14 cellular contexts compared by ENCODE assay signal in genomic region chr20:51494241-51495110, GRCh38. TPM values are rescaled to one million over a fixed set of nuclear protein-coding genes. Genes with fewer than 3 reads are reported as not detected.
A peak's percentile ranks its signal among the peaks of the same experiment; 100 is the strongest.
DNase-seq lines count a peak whose midpoint lies in the region; ATAC-seq and TF ChIP-seq lines count a peak whose summit lies in the region.
"Had no signal": no experiment of that assay in that cellular context is flagged by ENCODE, and none has a peak within 500 bp of the region (broad histone marks: within the 10 kb centered on the region; RNA-seq: fewer than 3 reads in every experiment).

No MANE protein-coding gene starts in this region.

- peak overlapping the region; percentile 94 to 99 (median 97) for H3K27ac Mint-ChIP-seq in CD4-positive, CD25-positive, alpha-beta regulatory T cell
- H3K27ac Mint-ChIP-seq: progenitor cell of endocrine pancreas had no signal

- H3K79me1 ChIP-seq in mesendoderm (ENCODE audit: low read length) (no peaks in the 10 kb centered on the region), trophoblast cell (ENCODE audit: low read length) (no peaks in the 10 kb centered on the region)

- no peak overlapping the region for H4K12ac ChIP-seq in trophoblast cell (ENCODE audit: low read depth, low read length)

- peak overlapping the region; percentile 53 for H3K27ac ChIP-seq in CD4-positive, CD25-positive, alpha-beta regulatory T cell (ENCODE audit: insufficient read depth, low read length, poor library complexity, severe bottlenecking)
- H3K27ac ChIP-seq in mesendoderm (ENCODE audit: low read depth, low read length) (no peak overlapping the region), trophoblast cell (ENCODE audit: low read depth, low read length) (no peak overlapping the region)
- H3K27ac ChIP-seq: adrenal gland, VCaP had no signal

- peak in 1 of 2 donors; percentile 23 for ATAC-seq in CD4-positive, CD25-positive, alpha-beta regulatory T cell (ENCODE audit: low read depth in 2 of 2)
- ATAC-seq: Right ventricle myocardium inferior had no signal

- H3K4me3 Mint-ChIP-seq in CD4-positive, CD25-positive, alpha-beta regulatory T cell: peak overlapping the region; percentile 56 to 89 (median 78)

- H3K4me3 ChIP-seq in CD4-positive, CD25-positive, alpha-beta regulatory T cell (ENCODE audit: low read depth, low read length): no peak overlapping the region
- H3K4me3 ChIP-seq in NB4 (ENCODE audit: low read depth, low read length): no peak overlapping the region
- H3K4me3 ChIP-seq in mesendoderm (ENCODE audit: low read length): no peak overlapping the region
- H3K4me3 ChIP-seq in trophoblast cell (ENCODE audit: low read depth, low read length): no peak overlapping the region
- H3K4me3 ChIP-seq: adrenal gland had no signal

- H3K4ac ChIP-seq in mesendoderm (ENCODE audit: low read depth, low read length) (no peak overlapping the region), trophoblast cell (ENCODE audit: low read depth, low read length) (no peak overlapping the region)

- no peaks in the 10 kb centered on the region for H3K27me3 Mint-ChIP-seq in CD4-positive, CD25-positive, alpha-beta regulatory T cell

- H4K5ac ChIP-seq in mesendoderm (ENCODE audit: low read length): no peak overlapping the region

- peaks cover 72% of the 10 kb centered on the region for H3K4me1 ChIP-seq in CD4-positive, CD25-positive, alpha-beta regulatory T cell (ENCODE audit: control insufficient read depth, insufficient read depth, low read length, poor library complexity, severe bottlenecking)
- peaks cover 7% of the 10 kb centered on the region for H3K4me1 ChIP-seq in mesendoderm (ENCODE audit: control insufficient read depth, low read depth, low read length)
- peaks cover 0 to 4% of the 10 kb centered on the region in 2 experiments for H3K4me1 ChIP-seq in trophoblast cell (ENCODE audit: control insufficient read depth in 1 of 2, insufficient read depth in 2 of 2, low read length in 2 of 2)

- H3K36me3 ChIP-seq in CD4-positive, CD25-positive, alpha-beta regulatory T cell (ENCODE audit: control insufficient read depth, insufficient read depth, low read length): peaks cover 16% of the 10 kb centered on the region
- H3K36me3 ChIP-seq in mesendoderm (ENCODE audit: control insufficient read depth, insufficient read depth, low read length): no peaks in the 10 kb centered on the region
- peaks cover 0 to 3% of the 10 kb centered on the region in 2 experiments for H3K36me3 ChIP-seq in trophoblast cell (ENCODE audit: control insufficient read depth in 1 of 2, insufficient read depth in 2 of 2, low read length in 2 of 2)
- H3K36me3 ChIP-seq: adrenal gland had no signal

- H3K4me1 Mint-ChIP-seq in CD4-positive, CD25-positive, alpha-beta regulatory T cell: peaks cover 9 to 97% (median 67%) of the 10 kb centered on the region in 4 donors

- no peak overlapping the region for H4K91ac ChIP-seq in trophoblast cell (ENCODE audit: low read depth, low read length)

- TF ChIP-seq CTCF in NB4 (IDR thresholded peaks at IDR 0.05; ENCODE audit: low read depth, low read length): no peak

- H3K9ac ChIP-seq in mesendoderm (ENCODE audit: low read length) (no peak overlapping the region), trophoblast cell (ENCODE audit: low read length) (no peak overlapping the region)

- no CpG with 5 or more reads among the region's 16 CpGs for WGBS in mesendoderm (ENCODE audit: extremely low coverage, insufficient coverage, low lambda C conversion rate)
- no CpG with 5 or more reads among the region's 16 CpGs for WGBS in trophoblast cell (ENCODE audit: extremely low coverage, insufficient coverage, insufficient read length)

- no peaks in the 10 kb centered on the region for H3K9me3 ChIP-seq in CD4-positive, CD25-positive, alpha-beta regulatory T cell (ENCODE audit: control insufficient read depth in 2 of 2, low read length in 2 of 2)
- no peaks in the 10 kb centered on the region for H3K9me3 ChIP-seq in trophoblast cell (ENCODE audit: insufficient read depth, low read depth, low read length)
- H3K9me3 ChIP-seq: adrenal gland had no signal

- no peaks in the 10 kb centered on the region for H3K27me3 ChIP-seq in CD4-positive, CD25-positive, alpha-beta regulatory T cell (ENCODE audit: control insufficient read depth, insufficient read depth, low read length)
- H3K27me3 ChIP-seq in mesendoderm (ENCODE audit: insufficient read depth, low read length, poor library complexity) (no peaks in the 10 kb centered on the region), trophoblast cell (ENCODE audit: insufficient read depth, low read length) (no peaks in the 10 kb centered on the region)
- H3K27me3 ChIP-seq: adrenal gland had no signal

- peak overlapping the region; percentile 17 for H3K56ac ChIP-seq in mesendoderm (ENCODE audit: low read length)

- H2BK15ac ChIP-seq in mesendoderm (replicated peaks; ENCODE audit: low read depth): no peak overlapping the region

- no peak overlapping the region for H2BK120ac ChIP-seq in mesendoderm (ENCODE audit: low read depth, low read length)
- no peak overlapping the region for H2BK120ac ChIP-seq in trophoblast cell (ENCODE audit: insufficient read depth, low read length, poor library complexity)

- H2AK5ac ChIP-seq in mesendoderm (ENCODE audit: low read length): no peak overlapping the region
- H2AK5ac ChIP-seq in trophoblast cell (ENCODE audit: low read length): no peak overlapping the region

- no peak overlapping the region for H2BK12ac ChIP-seq in trophoblast cell (ENCODE audit: low read length)

- TF ChIP-seq POLR2A in NB4 (IDR thresholded peaks at IDR 0.05; ENCODE audit: extremely low read depth, insufficient read length): no peak

- no peaks in the 10 kb centered on the region for H3K9me3 Mint-ChIP-seq in CD4-positive, CD25-positive, alpha-beta regulatory T cell

- H4K8ac ChIP-seq in mesendoderm (ENCODE audit: low read depth, low read length) (no peak overlapping the region), trophoblast cell (ENCODE audit: low read depth, low read length) (no peak overlapping the region)

- H3K4me2 ChIP-seq in mesendoderm (ENCODE audit: low read length): no peak overlapping the region
- H3K4me2 ChIP-seq in trophoblast cell (ENCODE audit: low read length): no peak overlapping the region

- H2BK5ac ChIP-seq in mesendoderm (ENCODE audit: low read length): no peak overlapping the region
- H2BK5ac ChIP-seq in trophoblast cell (ENCODE audit: low read depth, low read length, poor library complexity): no peak overlapping the region

- H3K79me2 ChIP-seq in mesendoderm (ENCODE audit: control insufficient read depth, insufficient read depth, low read length): no peaks in the 10 kb centered on the region
- H3K79me2 ChIP-seq in trophoblast cell (ENCODE audit: control insufficient read depth, insufficient read depth, low read length, poor library complexity): no peaks in the 10 kb centered on the region

- no peak overlapping the region for H2AFZ ChIP-seq in trophoblast cell (ENCODE audit: insufficient read depth, low read length, poor library complexity)

- peaks cover 22% of the 10 kb centered on the region for H3K36me3 Mint-ChIP-seq in CD4-positive, CD25-positive, alpha-beta regulatory T cell

- H3K14ac ChIP-seq in trophoblast cell (ENCODE audit: low read length): no peak overlapping the region

- H3K23ac ChIP-seq in mesendoderm (ENCODE audit: low read length) (no peak overlapping the region), trophoblast cell (ENCODE audit: low read length) (no peak overlapping the region)

- DNase-seq in CD4-positive, CD25-positive, alpha-beta regulatory T cell: peak in 2 of 3 donors; percentile 19 to 27
- DNase-seq in NB4 (ENCODE audit: low read depth): peak; percentile 37
- peak; percentile 67 to 68 for DNase-seq in activated T-cell treated with anti-CD3 and anti-CD28 coated beads, Interleukin-2, amount 50 U/mL, for 48 hours
- no peak for DNase-seq in mesendoderm
- DNase-seq in NCI-H524 treated with DMSO at 0.1 percent for 48 hours (lab: John Stamatoyannopoulos, UW): no peak
- DNase-seq in NAMALWA (ENCODE audit: low spot score): no peak
- DNase-seq in trophoblast cell: no peak
- DNase-seq in NCI-H1694 treated with DMSO at 0.1 percent for 48 hours (lab: John Stamatoyannopoulos, UW): no peak
- DNase-seq: adrenal gland, midbrain, NCI-H1436 had no signal

- no peak overlapping the region for H3K18ac ChIP-seq in mesendoderm (ENCODE audit: low read length)
- no peak overlapping the region for H3K18ac ChIP-seq in trophoblast cell (ENCODE audit: low read length)

RNA-seq across cellular contexts. Expression of gene NFATC2, which starts 48.0 kb away (rescaled TPM):
- 56.8 TPM for total RNA-seq in CD4-positive, CD25-positive, alpha-beta regulatory T cell
- 10 to 100 TPM; 11.0 to 17.6 (median 13.5) TPM for polyA plus RNA-seq in CD4-positive, CD25-positive, alpha-beta regulatory T cell
- 0.28 TPM for polyA plus RNA-seq in mesendoderm (2013, experiment 1 of 2)
- 0.29 TPM for polyA plus RNA-seq in mesendoderm (2013, experiment 2 of 2)
- polyA plus RNA-seq in trophoblast cell (2013): 6.7 and 7.6 TPM in 2 replicates

Comparison
In these comparisons a context has a peak if more than half of its experiments do, and no peak if none do; other contexts are left out.
1. DNase-seq: peak in CD4-positive, CD25-positive, alpha-beta regulatory T cell (2 of 3), NB4 (single experiment) and activated T-cell treated with anti-CD3 and anti-CD28 coated beads, Interleukin-2, amount 50 U/mL, for 48 hours (2 of 2); none in mesendoderm (single experiment), NCI-H524 treated with DMSO at 0.1 percent for 48 hours (single experiment), NAMALWA (single experiment), trophoblast cell (0 of 2) and NCI-H1694 treated with DMSO at 0.1 percent for 48 hours (single experiment).